In the genomic region with DNA sequence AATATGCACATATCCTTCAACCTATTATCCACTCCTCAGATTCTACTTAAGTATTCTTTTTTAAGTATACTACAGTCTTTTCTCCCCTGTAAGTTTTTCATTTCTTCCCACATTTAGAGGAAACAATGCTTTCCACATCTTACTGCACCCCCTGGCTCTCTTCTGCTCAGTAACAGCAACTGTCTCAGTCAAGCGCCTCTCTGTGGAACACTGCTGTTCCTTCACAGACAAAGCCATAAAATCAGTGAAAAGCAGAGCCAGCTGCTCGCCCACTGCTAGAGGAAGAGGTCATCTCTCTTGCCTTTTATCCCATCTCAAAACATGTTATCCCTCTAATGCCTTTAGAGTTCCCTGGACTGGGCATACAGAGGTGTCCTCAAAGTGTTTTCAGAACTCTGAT, we compare ENCODE assay signal across 20 cellular contexts. TPM values are rescaled to one million over a fixed set of nuclear protein-coding genes. Genes with fewer than 3 reads are reported as not detected.
DNase-seq lines count a peak whose midpoint lies in the region; ATAC-seq lines count a peak whose summit lies in the region.
"Had no signal": no experiment of that assay in that cellular context is flagged by ENCODE, and none has a peak within 500 bp of the region (broad histone marks: within the 10 kb centered on the region; RNA-seq: fewer than 3 reads in every experiment).

No MANE protein-coding gene starts in this region.

- H3K27ac Mint-ChIP-seq in activated CD4-positive, alpha-beta T cell treated with anti-CD3 and anti-CD28 coated beads for 36 hours, result no peak overlapping the region
- H3K27ac Mint-ChIP-seq: activated CD4-positive, alpha-beta memory T cell treated with anti-CD3 and anti-CD28 coated beads for 36 hours; activated T-cell treated with anti-CD3 and anti-CD28 coated beads, Interleukin-2, amount 50 U/mL, for 72 hours; naive B cell had no signal

- H3K9me2 ChIP-seq in Karpas-422 (replicated peaks; ENCODE audit: insufficient read depth, low read length), result no peaks in the 10 kb centered on the region

- H3K27ac ChIP-seq in Karpas-422 (ENCODE audit: low read length), result no peak overlapping the region
- H3K27ac ChIP-seq: C4-2B had no signal

- intact Hi-C loops in activated CD4-positive, alpha-beta T cell treated with anti-CD3 and anti-CD28 coated beads for 36 hours (cut with DNase I, micrococcal nuclease), result no loop called here

- H3K9me3 Mint-ChIP-seq in activated CD4-positive, alpha-beta T cell treated with anti-CD3 and anti-CD28 coated beads for 36 hours (ENCODE audit: low read depth), result no peaks in the 10 kb centered on the region
- H3K9me3 Mint-ChIP-seq: activated T-cell treated with anti-CD3 and anti-CD28 coated beads, Interleukin-2, amount 50 U/mL, for 72 hours had no signal

- H3K36me3 ChIP-seq in adipocyte (ENCODE audit: control insufficient read depth, insufficient read depth, low read length, severe bottlenecking), result no peaks in the 10 kb centered on the region
- H3K36me3 ChIP-seq in Karpas-422 (ENCODE audit: insufficient read depth, low read length), result no peaks in the 10 kb centered on the region

- no peaks in the 10 kb centered on the region for H4K20me1 ChIP-seq in Karpas-422 (ENCODE audit: insufficient read depth, low read depth, low read length)

- DNase-seq in ELR (ENCODE audit: low read depth) (peak; percentile 29), MV-4-11 (lab: John Stamatoyannopoulos, UW) (peak; percentile 38), adipocyte (ENCODE audit: low read depth) (peak; percentile 9), medulla oblongata (ENCODE audit: extremely low spot score) (peak; percentile 50), inferior parietal cortex (ENCODE audit: extremely low spot score) (no peak), hepatic stellate cell (ENCODE audit: low spot score) (no peak), Karpas-422 (no peak)
- no peak for DNase-seq in activated CD4-positive, alpha-beta T cell treated with anti-CD3 and anti-CD28 coated beads for 36 hours
- DNase-seq: activated CD4-positive, alpha-beta memory T cell treated with anti-CD3 and anti-CD28 coated beads for 36 hours; activated T-cell treated with anti-CD3 and anti-CD28 coated beads, Interleukin-2, amount 50 U/mL, for 72 hours; caudate nucleus; DMS79 treated with DMSO at 0.1 percent for 48 hours; foreskin melanocyte; KBM-7; naive B cell; NCI-H1417; NCI-H226; stimulated activated naive CD4-positive, alpha-beta T cell treated with Interleukin-2 at 50 U/mL for 16 hours; trophoblast cell had no signal

- H3K9ac ChIP-seq in adipocyte (ENCODE audit: low read length) (no peak overlapping the region), Karpas-422 (ENCODE audit: low read length) (no peak overlapping the region)

- H3K4me3 ChIP-seq in adipocyte (ENCODE audit: low read length), result no peak overlapping the region
- no peak overlapping the region for H3K4me3 ChIP-seq in Karpas-422 (ENCODE audit: low read length)

- H3K27me3 ChIP-seq in adipocyte (replicated peaks; ENCODE audit: control insufficient read depth, insufficient read depth, low read length) (no peaks in the 10 kb centered on the region), Karpas-422 (ENCODE audit: low read length) (no peaks in the 10 kb centered on the region)

- H3K4me1 ChIP-seq in adipocyte (ENCODE audit: control insufficient read depth, insufficient read depth, low read length) (no peaks in the 10 kb centered on the region), Karpas-422 (ENCODE audit: low read length) (no peaks in the 10 kb centered on the region)

- no peak for ATAC-seq in activated CD4-positive, alpha-beta T cell treated with anti-CD3 and anti-CD28 coated beads for 36 hours
- ATAC-seq: activated T-cell treated with anti-CD3 and anti-CD28 coated beads, Interleukin-2, amount 50 U/mL, for 72 hours had no signal

- H3K4me3 Mint-ChIP-seq in activated CD4-positive, alpha-beta T cell treated with anti-CD3 and anti-CD28 coated beads for 36 hours, result no peak overlapping the region
- H3K4me3 Mint-ChIP-seq: activated CD4-positive, alpha-beta memory T cell treated with anti-CD3 and anti-CD28 coated beads for 36 hours; activated T-cell treated with anti-CD3 and anti-CD28 coated beads, Interleukin-2, amount 50 U/mL, for 72 hours; naive B cell had no signal

- CTCF ChIA-PET in activated CD4-positive, alpha-beta T cell treated with anti-CD3 and anti-CD28 coated beads for 36 hours (lab: Charles Lee), result interaction anchor here (0.6 to 1.4 kb wide), 2 partner anchors 9 to 211 kb away, joined by 3 read pairs; no protein-coding TSS in a partner anchor

- H3K27me3 Mint-ChIP-seq in activated CD4-positive, alpha-beta T cell treated with anti-CD3 and anti-CD28 coated beads for 36 hours, result peaks cover 2% of the 10 kb centered on the region
- H3K27me3 Mint-ChIP-seq: activated CD4-positive, alpha-beta memory T cell treated with anti-CD3 and anti-CD28 coated beads for 36 hours; naive B cell had no signal

- no peaks in the 10 kb centered on the region for H3K79me2 ChIP-seq in Karpas-422 (ENCODE audit: low read length)

- H3K36me3 Mint-ChIP-seq in activated CD4-positive, alpha-beta T cell treated with anti-CD3 and anti-CD28 coated beads for 36 hours (ENCODE audit: low read depth), result no peaks in the 10 kb centered on the region

- POLR2A ChIA-PET in activated CD4-positive, alpha-beta T cell treated with anti-CD3 and anti-CD28 coated beads for 36 hours (lab: Charles Lee), result no interaction called here

- H3K9me3 ChIP-seq in adipocyte (ENCODE audit: control insufficient read depth, low read length) (no peaks in the 10 kb centered on the region), Karpas-422 (ENCODE audit: low read length) (no peaks in the 10 kb centered on the region)

- H3K4me1 Mint-ChIP-seq in activated CD4-positive, alpha-beta T cell treated with anti-CD3 and anti-CD28 coated beads for 36 hours, result no peaks in the 10 kb centered on the region
- H3K4me1 Mint-ChIP-seq: naive B cell had no signal

- no peak overlapping the region for H3K4me2 ChIP-seq in Karpas-422 (ENCODE audit: low read depth, low read length, poor library complexity, severe bottlenecking)

- H2AFZ ChIP-seq in Karpas-422 (ENCODE audit: low read length), result no peak overlapping the region

RNA-seq across cellular contexts. Expression of gene SERP1, which starts 24.8 kb away (rescaled TPM):
- total RNA-seq in activated CD4-positive, alpha-beta T cell treated with anti-CD3 and anti-CD28 coated beads for 36 hours, result 10 to 100 TPM; 84.6 to 96.1 TPM
- total RNA-seq in Karpas-422 (2014; rRNA removed; shearing (Covaris generic); ENCODE audit: low replicate concordance), result 168 and 321 TPM in 2 replicates

RNA-seq across cellular contexts. Expression of gene EIF2A, which starts 25.1 kb away (rescaled TPM):
- total RNA-seq in activated CD4-positive, alpha-beta T cell treated with anti-CD3 and anti-CD28 coated beads for 36 hours, result 100 to 1,000 TPM; 119 to 182 TPM
- total RNA-seq in Karpas-422 (2014; rRNA removed; shearing (Covaris generic); ENCODE audit: low replicate concordance), result 147 and 161 TPM in 2 replicates

Comparison
In these comparisons a context has a peak if more than half of its experiments do, and no peak if none do; other contexts are left out.
1. DNase-seq: peak in ELR (single experiment), MV-4-11 (single experiment), adipocyte (single experiment) and medulla oblongata (single experiment); none in inferior parietal cortex (single experiment), activated CD4-positive, alpha-beta T cell treated with anti-CD3 and anti-CD28 coated beads for 36 hours (single experiment), hepatic stellate cell (single experiment) and Karpas-422 (single experiment).